In the genomic region with DNA sequence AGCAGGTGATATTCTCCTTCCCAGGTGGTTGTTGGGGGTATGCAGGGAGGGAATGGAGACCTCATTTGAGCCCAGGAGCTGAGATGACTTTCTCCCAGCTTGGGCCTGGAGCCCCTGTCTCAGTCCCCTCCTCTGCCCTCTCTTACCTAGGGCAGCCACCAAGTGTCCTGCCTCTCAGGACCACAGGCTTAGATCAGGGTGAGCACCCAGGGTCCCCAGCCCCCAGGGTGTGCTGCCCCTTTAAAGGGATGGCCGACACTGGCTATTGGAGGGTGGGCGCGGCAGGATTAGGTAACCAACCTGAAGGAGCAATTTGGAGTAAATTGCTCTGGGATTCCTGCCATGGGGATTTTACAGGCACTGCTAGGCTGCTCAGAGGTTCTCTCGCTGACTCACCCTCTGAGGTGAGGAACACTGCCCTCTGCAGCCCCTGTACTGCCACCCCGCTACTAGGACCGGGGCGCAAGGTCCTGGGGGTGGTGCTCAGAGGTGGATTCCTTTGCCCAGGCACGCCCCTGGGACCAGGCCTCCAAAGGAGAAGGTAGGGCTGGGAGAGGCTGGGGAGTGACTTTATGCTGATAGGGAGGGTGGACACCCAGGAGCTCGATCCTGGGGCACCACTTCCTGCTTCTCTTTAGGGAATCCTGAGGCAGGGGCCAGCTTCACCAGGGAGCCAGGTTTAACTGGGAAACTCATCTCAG, we compare ENCODE assay signal across 8 cellular contexts. TPM values are rescaled to one million over a fixed set of nuclear protein-coding genes. Genes with fewer than 3 reads are reported as not detected.
A peak's percentile ranks its signal among the peaks of the same experiment; 100 is the strongest.
DNase-seq lines count a peak whose midpoint lies in the region; ATAC-seq and TF ChIP-seq lines count a peak whose summit lies in the region.

No MANE protein-coding gene starts in this region.

- H3K27me3 Mint-ChIP-seq in natural killer cell treated with Interleukin-12 subunit alpha and Interleukin-12 subunit beta and Interleukin-15 and Interleukin-18, amount 100 ng/mL, for 72 hours, result no peaks in the 10 kb centered on the region

- peak overlapping the region; percentile 88 for H3K4me3 ChIP-seq in HUES6 (ENCODE audit: low read depth, low read length)
- H3K4me3 ChIP-seq in Panc1 (ENCODE audit: low read depth in 2 of 2, low read length in 2 of 2), result peak overlapping the region; percentile 79 to 90

- POLR2A ChIA-PET in Panc1 (lab: Charles Lee), result interaction anchor here (0.5 to 1.7 kb wide), 2 partner anchors 17 to 30 kb away, joined by 4 to 5 read pairs; no protein-coding TSS in a partner anchor

- H3K4me1 Mint-ChIP-seq in natural killer cell treated with Interleukin-12 subunit alpha and Interleukin-12 subunit beta and Interleukin-15 and Interleukin-18, amount 100 ng/mL, for 72 hours (ENCODE audit: low read depth in 2 of 2), result peaks cover 16 to 23% of the 10 kb centered on the region in 2 donors

- peak; percentile 42; the same call in 1 of the 2 replicates for TF ChIP-seq CTCF in Panc1 (IDR thresholded peaks at IDR 0.05)

- no peaks in the 10 kb centered on the region for H3K36me3 Mint-ChIP-seq in natural killer cell treated with Interleukin-12 subunit alpha and Interleukin-12 subunit beta and Interleukin-15 and Interleukin-18, amount 100 ng/mL, for 72 hours

- in situ Hi-C loops in Panc1 (cut with HindIII; ENCODE audit: low pct_unique_long_range_greater_than_20kb, low sequenced_read_pairs), result no loop called here

- CTCF ChIA-PET in Panc1 (lab: Charles Lee), result interaction anchor here (0.6 to 1.1 kb wide), 2 partner anchors 31 to 118 kb away, joined by 4 read pairs; no protein-coding TSS in a partner anchor

- H3K36me3 ChIP-seq in HUES6 (ENCODE audit: control insufficient read depth, insufficient read depth, low read length) (no peaks in the 10 kb centered on the region), Panc1 (ENCODE audit: control insufficient read depth, insufficient read depth, low read length) (no peaks in the 10 kb centered on the region; the same call in 1 of the 2 replicates)

- no peaks in the 10 kb centered on the region for H3K9me3 ChIP-seq in HUES6 (ENCODE audit: control insufficient read depth, insufficient read depth, low read depth, low read length)
- H3K9me3 ChIP-seq in Panc1 (ENCODE audit: control insufficient read depth, insufficient read depth, low read depth, low read length), result no peaks in the 10 kb centered on the region

- H3K27ac Mint-ChIP-seq in natural killer cell treated with Interleukin-12 subunit alpha and Interleukin-12 subunit beta and Interleukin-15 and Interleukin-18, amount 100 ng/mL, for 72 hours, result peak overlapping the region in 1 of 2 donors; percentile 82

- peak; percentile 82 for ATAC-seq in Panc1
- ATAC-seq in natural killer cell treated with Interleukin-12 subunit alpha and Interleukin-12 subunit beta and Interleukin-15 and Interleukin-18, amount 100 ng/mL, for 72 hours, result no peak
- no peak for ATAC-seq in HG02798 (IDR thresholded peaks at IDR 0.05; ENCODE audit: poor library complexity, unreplicated experiment)
- ATAC-seq in GM18873 (IDR thresholded peaks at IDR 0.05; ENCODE audit: low FRiP score, unreplicated experiment), result no peak

- intact Hi-C loops in Panc1 (cut with micrococcal nuclease; ENCODE audit: unreplicated experiment), result loop anchor here (10.0 kb wide), 1 partner anchor 56 kb away; a partner anchor contains a TSS

- H3K9ac ChIP-seq in HUES6 (ENCODE audit: low read length), result peak overlapping the region; percentile 74

- H3K4me1 ChIP-seq in HUES6 (ENCODE audit: control insufficient read depth, insufficient read depth, low read length) (peaks cover 23% of the 10 kb centered on the region), Panc1 (ENCODE audit: control insufficient read depth, insufficient read depth, low read length) (peaks cover 24% of the 10 kb centered on the region)

- H3K27ac ChIP-seq in HUES6 (ENCODE audit: low read depth, low read length), result peak overlapping the region; percentile 24
- H3K27ac ChIP-seq in Panc1 (ENCODE audit: low read length), result peak overlapping the region; percentile 92

- no TSS peak for BruUV-seq in Panc1 (replicated peaks; lab: Mats Ljungman, UMichigan)

- DNase-seq in NCI-H2081 (lab: John Stamatoyannopoulos, UW) (peak; percentile 63 to 85), NCI-H2081 treated with DMSO at 0.1 percent for 48 hours (lab: John Stamatoyannopoulos, UW) (no peak), Panc1 (ENCODE audit: low read depth, low spot score) (peak; percentile 28), ecto neural progenitor cell (ENCODE audit: low spot score) (peak; percentile 68)
- DNase-seq in natural killer cell treated with Interleukin-12 subunit alpha and Interleukin-12 subunit beta and Interleukin-15 and Interleukin-18, amount 100 ng/mL, for 72 hours (ENCODE audit: low spot score), result no peak

- H3K9me3 Mint-ChIP-seq in natural killer cell treated with Interleukin-12 subunit alpha and Interleukin-12 subunit beta and Interleukin-15 and Interleukin-18, amount 100 ng/mL, for 72 hours, result no peaks in the 10 kb centered on the region

- peak overlapping the region; percentile 76 for H3K4me3 Mint-ChIP-seq in natural killer cell treated with Interleukin-12 subunit alpha and Interleukin-12 subunit beta and Interleukin-15 and Interleukin-18, amount 100 ng/mL, for 72 hours

- no peaks in the 10 kb centered on the region for H3K27me3 ChIP-seq in HUES6 (ENCODE audit: control insufficient read depth, insufficient read depth, low read length)
- no peaks in the 10 kb centered on the region for H3K27me3 ChIP-seq in Panc1 (ENCODE audit: control insufficient read depth, insufficient read depth, low read length)

RNA-seq across cellular contexts. Expression of a gene that starts 1.5 kb away (rescaled TPM):
- 44.0 TPM for total RNA-seq in Panc1 (2021; ENCODE audit: unreplicated experiment)
- polyA plus RNA-seq in Panc1 (2012; ENCODE audit: insufficient read length), result 32.1 TPM
- 100 to 1,000 TPM; 324 to 369 TPM for total RNA-seq in natural killer cell treated with Interleukin-12 subunit alpha and Interleukin-12 subunit beta and Interleukin-15 and Interleukin-18, amount 100 ng/mL, for 72 hours

RNA-seq across cellular contexts. Expression of a gene that starts 58.8 kb away (rescaled TPM):
- total RNA-seq in Panc1 (2021; ENCODE audit: unreplicated experiment), result 496 TPM
- polyA plus RNA-seq in Panc1 (2012; ENCODE audit: insufficient read length), result 726 TPM
- 100 to 1,000 TPM; 493 to 648 TPM for total RNA-seq in natural killer cell treated with Interleukin-12 subunit alpha and Interleukin-12 subunit beta and Interleukin-15 and Interleukin-18, amount 100 ng/mL, for 72 hours

Comparison
In these comparisons a context has a peak if more than half of its experiments do, and no peak if none do; other contexts are left out.
1. DNase-seq: peak in NCI-H2081 (2 of 2), Panc1 (single experiment) and ecto neural progenitor cell (single experiment); none in NCI-H2081 treated with DMSO at 0.1 percent for 48 hours (single experiment) and natural killer cell treated with Interleukin-12 subunit alpha and Interleukin-12 subunit beta and Interleukin-15 and Interleukin-18, amount 100 ng/mL, for 72 hours (single experiment).